20 cellular contexts compared by ENCODE assay signal in genomic region chr6:46894429-46894828, GRCh38. TPM values are rescaled to one million over a fixed set of nuclear protein-coding genes. Genes with fewer than 3 reads are reported as not detected.
A peak's percentile ranks its signal among the peaks of the same experiment; 100 is the strongest.
DNase-seq lines count a peak whose midpoint lies in the region; ATAC-seq, FAIRE-seq and TF ChIP-seq lines count a peak whose summit lies in the region.
"Had no signal": no experiment of that assay in that cellular context is flagged by ENCODE, and none has a peak within 500 bp of the region (broad histone marks: within the 10 kb centered on the region; RNA-seq: fewer than 3 reads in every experiment).

No MANE protein-coding gene starts in this region.

- H2BK12ac ChIP-seq in trophoblast cell (ENCODE audit: low read length): no peak overlapping the region

- H3K36me3 ChIP-seq in HepG2 (replicated peaks in 1 of 2; ENCODE audit: control insufficient read depth in 1 of 2, insufficient read depth in 2 of 2, low read length in 2 of 2): no peaks in the 10 kb centered on the region
- no peaks in the 10 kb centered on the region for H3K36me3 ChIP-seq in right lobe of liver
- no peaks in the 10 kb centered on the region for H3K36me3 ChIP-seq in parathyroid adenoma (ENCODE audit: control insufficient read depth, insufficient read depth, low read length)
- no peaks in the 10 kb centered on the region for H3K36me3 ChIP-seq in trophoblast cell (ENCODE audit: control insufficient read depth in 1 of 2, insufficient read depth in 2 of 2, low read length in 2 of 2)
- H3K36me3 ChIP-seq: BLaER1 had no signal

- H4K91ac ChIP-seq in trophoblast cell (ENCODE audit: low read depth, low read length): no peak overlapping the region

- no peak for TF ChIP-seq RAD21 in HepG2 (CRISPR knock-in tag; IDR thresholded peaks at IDR 0.05)

- no peaks in the 10 kb centered on the region for H3K79me1 ChIP-seq in trophoblast cell (ENCODE audit: low read length)

- H3K4me2 ChIP-seq in HepG2 (ENCODE audit: low read depth, low read length) (no peak overlapping the region), parathyroid adenoma (ENCODE audit: low read length) (no peak overlapping the region), trophoblast cell (ENCODE audit: low read length) (no peak overlapping the region)
- H3K4me2 ChIP-seq: BLaER1 had no signal

- H3K9ac ChIP-seq in HepG2 (ENCODE audit: insufficient read depth, low read depth, low read length) (no peak overlapping the region), parathyroid adenoma (no peak overlapping the region), trophoblast cell (ENCODE audit: low read length) (no peak overlapping the region)
- H3K9ac ChIP-seq: BLaER1 had no signal

- no peak for TF ChIP-seq POLR2A in HepG2 (IDR thresholded peaks at IDR 0.05; ENCODE audit: insufficient read depth in 1 of 2, low read depth in 2 of 2, low read length in 2 of 2)
- no peak for TF ChIP-seq POLR2A in right lobe of liver (IDR thresholded peaks at IDR 0.05)

- CTCF ChIA-PET in HepG2 (lab: Yijun Ruan, JAX; ENCODE audit: low intra/inter-chr PET ratio, low total read pairs): no interaction called here

- no peak for FAIRE-seq in HepG2 (lab: Jason Lieb, UNC)
- FAIRE-seq: GM12892 had no signal

- DNase-seq in HepG2 (ENCODE audit: low spot score): no peak
- no peak for DNase-seq in right lobe of liver
- no peak for DNase-seq in left colon
- no peak for DNase-seq in trophoblast cell
- DNase-seq: 8988T; AML-193; CD8-positive, alpha-beta memory T cell; DND-41; GDM1; HCEC 1CT; HFFc6; IMR-90 had no signal

- H4K8ac ChIP-seq in trophoblast cell (ENCODE audit: low read depth, low read length): no peak overlapping the region

- POLR2A ChIA-PET in HepG2 (lab: Yijun Ruan, JAX): no interaction called here

- TF ChIP-seq CTCF in HepG2 (CRISPR knock-in tag; IDR thresholded peaks at IDR 0.05) (no peak), right lobe of liver (IDR thresholded peaks at IDR 0.05) (no peak), parathyroid adenoma (IDR thresholded peaks at IDR 0.05) (no peak)

- in situ Hi-C loops in HepG2 (cut with HindIII; ENCODE audit: extremely low pct_ligation_motif_present, low pct_unique_long_range_greater_than_20kb): no loop called here

- no peak overlapping the region for H3K18ac ChIP-seq in trophoblast cell (ENCODE audit: low read length)

- H3K27ac ChIP-seq in HepG2 (ENCODE audit: extremely low read length, insufficient read depth, low read length) (no peak overlapping the region), right lobe of liver (no peak overlapping the region), parathyroid adenoma (peak overlapping the region; percentile 2), trophoblast cell (ENCODE audit: low read depth, low read length) (no peak overlapping the region)
- H3K27ac ChIP-seq: BLaER1, HL-60 had no signal

- H2AK5ac ChIP-seq in trophoblast cell (ENCODE audit: low read length): no peak overlapping the region

- TF ChIP-seq EP300 in HepG2 (IDR thresholded peaks at IDR 0.05; ENCODE audit: low read depth in 2 of 2, low read length in 2 of 2): no peak
- TF ChIP-seq EP300 in HepG2 (CRISPR knock-in tag; IDR thresholded peaks at IDR 0.05; ENCODE audit: borderline replicate concordance): no peak

- H4K20me1 ChIP-seq in HepG2 (ENCODE audit: insufficient read depth, low read length): no peaks in the 10 kb centered on the region
- H4K20me1 ChIP-seq: BLaER1 had no signal

- peaks cover 2 to 18% of the 10 kb centered on the region in 2 experiments; a peak in 3 of 5 replicates for H3K27me3 ChIP-seq in HepG2 (ENCODE audit: control insufficient read depth in 1 of 2, insufficient read depth in 2 of 2, low read length in 2 of 2)
- no peaks in the 10 kb centered on the region for H3K27me3 ChIP-seq in right lobe of liver
- H3K27me3 ChIP-seq in parathyroid adenoma (ENCODE audit: control insufficient read depth, insufficient read depth, low read length): no peaks in the 10 kb centered on the region
- no peaks in the 10 kb centered on the region for H3K27me3 ChIP-seq in trophoblast cell (ENCODE audit: insufficient read depth, low read length)
- H3K27me3 ChIP-seq: BLaER1 had no signal

- intact Hi-C loops in HepG2 (cut with micrococcal nuclease; ENCODE audit: unreplicated experiment): no loop called here
- intact Hi-C loops in right lobe of liver (cut with DNase I): no loop called here
- intact Hi-C loops in left colon (cut with DNase I, micrococcal nuclease): no loop called here

- no peak overlapping the region for H3K14ac ChIP-seq in trophoblast cell (ENCODE audit: low read length)

- H4K12ac ChIP-seq in trophoblast cell (ENCODE audit: low read depth, low read length): no peak overlapping the region

- no peak overlapping the region for H2AFZ ChIP-seq in HepG2 (ENCODE audit: low read length)
- H2AFZ ChIP-seq in parathyroid adenoma: no peak overlapping the region
- H2AFZ ChIP-seq in trophoblast cell (ENCODE audit: insufficient read depth, low read length, poor library complexity): no peak overlapping the region

- ATAC-seq in HepG2 (no peak), right lobe of liver (no peak), left colon (peak; percentile 99), HG03457 (IDR thresholded peaks at IDR 0.05; ENCODE audit: unreplicated experiment) (no peak), GM19351 (IDR thresholded peaks at IDR 0.05; ENCODE audit: unreplicated experiment) (no peak)

- H3K4me3 ChIP-seq in HepG2 (replicated peaks in 1 of 3; ENCODE audit: insufficient read depth in 1 of 3, low read depth in 2 of 3, low read length in 3 of 3) (no peak overlapping the region), right lobe of liver (no peak overlapping the region), parathyroid adenoma (ENCODE audit: low read depth, low read length) (no peak overlapping the region), trophoblast cell (ENCODE audit: low read depth, low read length) (no peak overlapping the region)
- H3K4me3 ChIP-seq: BLaER1 had no signal

- no TSS peak for BruUV-seq in HepG2 (replicated peaks; lab: Mats Ljungman, UMichigan)

- no peak overlapping the region for H2BK120ac ChIP-seq in trophoblast cell (ENCODE audit: insufficient read depth, low read length, poor library complexity)

- H2BK5ac ChIP-seq in trophoblast cell (ENCODE audit: low read depth, low read length, poor library complexity): no peak overlapping the region

- no peak overlapping the region for H3K23ac ChIP-seq in trophoblast cell (ENCODE audit: low read length)

- H3K79me2 ChIP-seq in HepG2 (ENCODE audit: insufficient read depth, low read length): no peaks in the 10 kb centered on the region
- no peaks in the 10 kb centered on the region for H3K79me2 ChIP-seq in parathyroid adenoma
- no peaks in the 10 kb centered on the region for H3K79me2 ChIP-seq in trophoblast cell (ENCODE audit: control insufficient read depth, insufficient read depth, low read length, poor library complexity)

- H3K4me1 ChIP-seq in HepG2 (ENCODE audit: insufficient read depth, low read length): no peaks in the 10 kb centered on the region
- H3K4me1 ChIP-seq in right lobe of liver: peaks cover 0 to 3% (median 0%) of the 10 kb centered on the region in 4 donors
- H3K4me1 ChIP-seq in parathyroid adenoma: peaks cover 6% of the 10 kb centered on the region
- no peaks in the 10 kb centered on the region for H3K4me1 ChIP-seq in trophoblast cell (ENCODE audit: control insufficient read depth in 1 of 2, insufficient read depth in 2 of 2, low read length in 2 of 2)

- no peak overlapping the region for H3K4ac ChIP-seq in trophoblast cell (ENCODE audit: low read depth, low read length)

- H3K9me3 ChIP-seq in HepG2 (ENCODE audit: low read length): no peaks in the 10 kb centered on the region
- H3K9me3 ChIP-seq in right lobe of liver: no peaks in the 10 kb centered on the region
- no peaks in the 10 kb centered on the region for H3K9me3 ChIP-seq in parathyroid adenoma (ENCODE audit: control insufficient read depth, low read length)
- no peaks in the 10 kb centered on the region for H3K9me3 ChIP-seq in trophoblast cell (ENCODE audit: insufficient read depth, low read depth, low read length)
- H3K9me3 ChIP-seq: BLaER1, Caco-2 had no signal

TF ChIP-seq in HepG2, 621 proteins besides CTCF, POLR2A, EP300 and RAD21 (continues in another document):
- peak; percentile 19; the same call in 1 of the 2 replicates for TF ChIP-seq MNT (IDR thresholded peaks at IDR 0.05)

RNA-seq across cellular contexts. Expression of gene ADGRF5, which starts 27.3 kb away (rescaled TPM):
- total RNA-seq in HepG2 (2016; rRNA removed; fragmentation: Illumina TruSeq; extraction: Trizol) (not detected in 2 replicates), right lobe of liver (10 to 100 TPM in 3 of 6 experiments, 1 to 10 TPM in 3; 6.5 to 14.6 (median 10.7) TPM), left colon (1 to 10 TPM; 3.2 to 3.8 TPM)
- not detected in 2 replicates for total RNA-seq in HepG2 (2016; cell fraction: cytosol; rRNA removed; fragmentation: Illumina TruSeq; extraction: Trizol; ENCODE audit: low read depth)
- total RNA-seq in HepG2 (2016; cell fraction: insoluble cytoplasmic fraction; rRNA removed; fragmentation: Illumina TruSeq; extraction: Trizol): not detected in 2 replicates
- not detected in 2 replicates for total RNA-seq in HepG2 (2016; cell fraction: membrane; rRNA removed; fragmentation: Illumina TruSeq; extraction: Trizol)
- not detected in 2 replicates for total RNA-seq in HepG2 (2016; cell fraction: nucleus; rRNA removed; fragmentation: Illumina TruSeq; extraction: Trizol)
- not detected in 2 replicates for polyA plus RNA-seq in HepG2 (2011; rRNA removed)
- polyA plus RNA-seq in HepG2 (2011; cell fraction: cytosol; rRNA removed): not detected in 2 replicates
- polyA plus RNA-seq in HepG2 (2011; cell fraction: nucleus; rRNA removed): not detected in 2 replicates
- polyA plus RNA-seq in HepG2 (2012): not detected in 2 replicates
- not detected in 2 replicates for polyA plus RNA-seq in HepG2 (2016; cell fraction: cytosol; fragmentation: Illumina TruSeq; extraction: Trizol; ENCODE audit: low read depth)
- polyA plus RNA-seq in HepG2 (2016; cell fraction: insoluble cytoplasmic fraction; fragmentation: Illumina TruSeq; extraction: Trizol; ENCODE audit: low read depth): not detected in 2 replicates
- polyA plus RNA-seq in HepG2 (2016; cell fraction: membrane; fragmentation: Illumina TruSeq; extraction: Trizol; ENCODE audit: low read depth): not detected in 2 replicates
- polyA plus RNA-seq in HepG2 (2016; cell fraction: nucleus; fragmentation: Illumina TruSeq; extraction: Trizol; ENCODE audit: insufficient read depth, low read depth): not detected in 2 replicates
- not detected in 2 replicates for polyA minus RNA-seq in HepG2 (2011; rRNA and poly(A)+ RNA removed; ENCODE audit: low replicate concordance)
- polyA minus RNA-seq in HepG2 (2011; cell fraction: cytosol; rRNA and poly(A)+ RNA removed): not detected in 2 replicates
- polyA minus RNA-seq in HepG2 (2011; cell fraction: nucleus; rRNA and poly(A)+ RNA removed): not detected in 2 replicates
- 0.25 and 0.30 TPM in 2 replicates for polyA plus RNA-seq in trophoblast cell (2013)
- total RNA-seq: Caco-2; CD8-positive, alpha-beta memory T cell; H4; IMR-90 had no signal
- polyA plus RNA-seq: CD8-positive, alpha-beta memory T cell; IMR-90 had no signal
